7 cellular contexts compared by ENCODE assay signal in the genomic region with DNA sequence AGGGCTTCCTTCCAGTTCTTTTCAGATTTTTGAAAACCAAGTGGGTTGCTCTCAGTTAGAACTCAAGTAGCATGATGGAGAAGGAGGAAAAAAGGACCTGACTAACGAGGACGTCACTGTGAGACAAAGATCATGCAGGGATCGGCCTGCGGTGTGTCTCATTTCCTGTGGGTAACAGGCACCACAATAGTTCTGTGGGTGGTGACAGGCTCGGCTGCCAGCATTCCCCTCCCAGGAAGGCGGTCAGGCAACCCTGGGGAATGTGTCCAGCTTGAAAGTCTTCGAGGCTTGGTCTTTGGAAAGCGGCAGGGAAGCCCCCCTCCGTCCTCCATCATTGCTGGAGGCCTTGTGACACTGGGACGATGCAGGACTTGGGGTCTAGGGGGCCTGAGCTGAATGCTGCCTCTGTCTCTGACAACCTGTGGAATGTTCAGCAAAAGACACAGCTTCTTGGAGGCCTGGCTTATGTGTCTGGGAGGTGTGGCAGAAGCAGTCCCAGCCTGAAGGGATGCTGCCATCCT.
DNase-seq lines count a peak whose midpoint lies in the region; ATAC-seq and FAIRE-seq lines count a peak whose summit lies in the region.

No MANE protein-coding gene starts in this region.

- peaks cover 13% of the 10 kb centered on the region for H3K4me1 ChIP-seq in adipocyte (ENCODE audit: control insufficient read depth, insufficient read depth, low read length)

- CTCF ChIA-PET in T-cell (lab: Charles Lee) = interaction anchor here in 1 of 2 donors (0.9 to 1.5 kb wide), 3 partner anchors 10 to 34 kb away, joined by 3 to 6 read pairs (median 3); no protein-coding TSS in a partner anchor

- H3K27ac Mint-ChIP-seq in T-cell = peak overlapping the region; percentile 90 to 98
- H3K27ac Mint-ChIP-seq in stimulated activated effector memory CD8-positive, alpha-beta T cell treated with anti-CD3 and anti-CD28 coated beads, Interleukin-12 subunit alpha, Interleukin-12 subunit beta, amount 100 ng/mL, for 72 hours = peak overlapping the region; percentile 57

- ATAC-seq in HG03280 (IDR thresholded peaks at IDR 0.05; ENCODE audit: unreplicated experiment) = peak; percentile 60
- ATAC-seq in T-cell (replicated peaks in 1 of 4) = peak; percentile 95 to 98 (median 96)
- peak; percentile 97 for ATAC-seq in stimulated activated effector memory CD8-positive, alpha-beta T cell treated with anti-CD3 and anti-CD28 coated beads, Interleukin-12 subunit alpha, Interleukin-12 subunit beta, amount 100 ng/mL, for 72 hours

- FAIRE-seq in GM19239 (lab: Jason Lieb, UNC) = peak; percentile 93

- peaks cover 8% of the 10 kb centered on the region for H3K9me3 ChIP-seq in adipocyte (ENCODE audit: control insufficient read depth, low read length)

- H3K36me3 ChIP-seq in adipocyte (ENCODE audit: control insufficient read depth, insufficient read depth, low read length, severe bottlenecking) = no peaks in the 10 kb centered on the region

- no peak for DNase-seq in GM19239 (ENCODE audit: insufficient read length, low spot score)
- peak; percentile 50 to 83 (median 75) for DNase-seq in T-cell
- DNase-seq in adipocyte (ENCODE audit: low read depth) = peak; percentile 68
- peak; percentile 37 to 92 for DNase-seq in lung microvascular endothelial cell (ENCODE audit: low read depth in 2 of 2)
- DNase-seq in stimulated activated effector memory CD8-positive, alpha-beta T cell treated with anti-CD3 and anti-CD28 coated beads, Interleukin-12 subunit alpha, Interleukin-12 subunit beta, amount 100 ng/mL, for 72 hours (ENCODE audit: low spot score in 2 of 2) = peak; percentile 56 to 76
- DNase-seq in NCI-H2196 treated with DMSO at 0.1 percent for 48 hours (lab: John Stamatoyannopoulos, UW; ENCODE audit: unreplicated experiment) = no peak

- peak overlapping the region; percentile 47 to 83 (median 71) for H3K4me3 Mint-ChIP-seq in T-cell
- peak overlapping the region; percentile 67 for H3K4me3 Mint-ChIP-seq in stimulated activated effector memory CD8-positive, alpha-beta T cell treated with anti-CD3 and anti-CD28 coated beads, Interleukin-12 subunit alpha, Interleukin-12 subunit beta, amount 100 ng/mL, for 72 hours

- POLR2A ChIA-PET in T-cell (lab: Charles Lee) = interaction anchor here (0.6 to 1.2 kb wide), 4 partner anchors 10 to 976 kb away, joined by 3 to 8 read pairs (median 3); no protein-coding TSS in a partner anchor

- peak overlapping the region; percentile 53 for H3K9ac ChIP-seq in adipocyte (ENCODE audit: low read length)

- H3K9me3 Mint-ChIP-seq in T-cell = peaks cover 3 to 13% (median 5%) of the 10 kb centered on the region in 3 donors
- peaks cover 3% of the 10 kb centered on the region for H3K9me3 Mint-ChIP-seq in stimulated activated effector memory CD8-positive, alpha-beta T cell treated with anti-CD3 and anti-CD28 coated beads, Interleukin-12 subunit alpha, Interleukin-12 subunit beta, amount 100 ng/mL, for 72 hours

- H3K27me3 ChIP-seq in adipocyte (replicated peaks; ENCODE audit: control insufficient read depth, insufficient read depth, low read length) = no peaks in the 10 kb centered on the region

- peaks cover 33 to 38% (median 38%) of the 10 kb centered on the region in 3 donors for H3K4me1 Mint-ChIP-seq in T-cell
- H3K4me1 Mint-ChIP-seq in stimulated activated effector memory CD8-positive, alpha-beta T cell treated with anti-CD3 and anti-CD28 coated beads, Interleukin-12 subunit alpha, Interleukin-12 subunit beta, amount 100 ng/mL, for 72 hours = peaks cover 32% of the 10 kb centered on the region

- H3K27me3 Mint-ChIP-seq in T-cell = no peaks in the 10 kb centered on the region

- peaks cover 3% of the 10 kb centered on the region for H3K36me3 Mint-ChIP-seq in T-cell
- no peaks in the 10 kb centered on the region for H3K36me3 Mint-ChIP-seq in stimulated activated effector memory CD8-positive, alpha-beta T cell treated with anti-CD3 and anti-CD28 coated beads, Interleukin-12 subunit alpha, Interleukin-12 subunit beta, amount 100 ng/mL, for 72 hours

- peak overlapping the region; percentile 3 for H3K4me3 ChIP-seq in adipocyte (ENCODE audit: low read length)

Comparison
In these comparisons a context has a peak if more than half of its experiments do, and no peak if none do; other contexts are left out.
1. DNase-seq: peak in T-cell (34 of 34), adipocyte (single experiment), lung microvascular endothelial cell (2 of 2) and stimulated activated effector memory CD8-positive, alpha-beta T cell treated with anti-CD3 and anti-CD28 coated beads, Interleukin-12 subunit alpha, Interleukin-12 subunit beta, amount 100 ng/mL, for 72 hours (2 of 2); none in GM19239 (single experiment) and NCI-H2196 treated with DMSO at 0.1 percent for 48 hours (single experiment).
2. Peak in every context shown above with its lines, with median percentiles within 50 percentile points of each other: ATAC-seq.